Comparison of ENCODE assay signal across 8 cellular contexts in the genomic region with DNA sequence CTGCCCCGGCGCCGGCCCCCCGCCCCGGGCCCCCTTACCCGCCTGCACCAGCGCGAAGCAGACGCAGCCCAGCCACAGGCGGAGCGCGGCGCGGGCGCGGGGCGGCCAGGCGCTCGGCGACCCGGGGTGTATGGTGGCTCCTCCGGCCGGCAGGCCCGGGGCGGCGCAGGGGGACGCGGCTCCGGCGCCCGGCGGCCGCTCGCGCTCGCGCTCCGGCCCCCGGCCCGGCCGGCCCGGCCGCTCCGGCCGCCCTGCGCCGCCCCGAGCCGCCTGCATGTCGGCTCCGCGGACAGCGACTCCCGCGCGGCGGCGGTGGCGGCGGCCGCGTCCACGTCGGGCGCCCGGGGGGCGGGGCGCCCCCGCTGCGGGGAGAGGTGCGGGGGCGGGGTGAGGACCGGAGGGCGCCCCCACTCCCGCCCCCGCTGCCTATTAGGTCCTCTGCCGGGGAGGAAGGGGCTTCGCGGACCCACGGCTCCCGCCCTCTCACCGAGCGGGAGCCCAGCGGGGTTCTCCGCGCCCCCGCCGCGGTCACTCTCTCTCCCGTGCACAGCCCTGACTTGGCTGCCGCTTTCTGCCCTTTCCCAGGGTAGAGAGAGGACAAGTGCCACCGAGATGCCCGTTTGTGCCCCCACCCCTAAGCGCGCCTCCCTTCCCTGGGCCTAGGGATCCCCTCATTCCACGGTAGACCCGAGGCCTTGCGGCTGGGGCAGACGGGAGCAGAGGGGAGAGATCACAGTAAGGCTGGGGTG. TPM values are rescaled to one million over a fixed set of nuclear protein-coding genes. Genes with fewer than 3 reads are reported as not detected.
DNase-seq lines count a peak whose midpoint lies in the region; ATAC-seq, FAIRE-seq and TF ChIP-seq lines count a peak whose summit lies in the region.

A gene (minus strand): TSS at position 298 of the 749 bp plus-strand sequence.

- H3K4me1 ChIP-seq in CD4-positive, alpha-beta memory T cell (ENCODE audit: insufficient read depth, low read length), result peaks cover 4% of the 10 kb centered on the region
- peaks cover 21% of the 10 kb centered on the region for H3K4me1 ChIP-seq in NT2/D1 (ENCODE audit: insufficient read depth, insufficient read length)
- H3K4me1 ChIP-seq in naive thymus-derived CD4-positive, alpha-beta T cell (ENCODE audit: control insufficient read depth in 2 of 2, insufficient read depth in 2 of 2, low read length in 2 of 2), result peaks cover 0 to 11% of the 10 kb centered on the region in 2 donors

- peaks cover 5 to 19% of the 10 kb centered on the region in 2 donors for H3K36me3 Mint-ChIP-seq in CD4-positive, alpha-beta memory T cell
- H3K36me3 Mint-ChIP-seq in naive thymus-derived CD4-positive, alpha-beta T cell, result peaks cover 11 to 26% (median 16%) of the 10 kb centered on the region in 5 donors

- H3K9ac ChIP-seq in NT2/D1 (ENCODE audit: insufficient read length, low read depth), result peak within 1 kb of the TSS; percentile 78

- FAIRE-seq in GM19239 (lab: Jason Lieb, UNC), result no peak

- no peak within 1 kb of the TSS for H3K27ac ChIP-seq in CD4-positive, alpha-beta memory T cell (ENCODE audit: low read depth, low read length)
- no peak within 1 kb of the TSS for H3K27ac ChIP-seq in naive thymus-derived CD4-positive, alpha-beta T cell (ENCODE audit: low read depth, low read length)

- peaks cover 0 to 2% (median 0%) of the 10 kb centered on the region in 8 donors for H3K9me3 Mint-ChIP-seq in CD4-positive, alpha-beta memory T cell
- peaks cover 0 to 1% (median 0%) of the 10 kb centered on the region in 11 donors for H3K9me3 Mint-ChIP-seq in naive thymus-derived CD4-positive, alpha-beta T cell

- peaks cover 37 to 41% of the 10 kb centered on the region in 2 donors for H3K27me3 Mint-ChIP-seq in CD4-positive, alpha-beta memory T cell
- H3K27me3 Mint-ChIP-seq in naive thymus-derived CD4-positive, alpha-beta T cell, result peaks cover 44 to 60% (median 53%) of the 10 kb centered on the region in 5 donors

- H3K4me3 ChIP-seq in CD4-positive, alpha-beta memory T cell (ENCODE audit: low read length in 2 of 2), result no peak within 1 kb of the TSS
- peak within 1 kb of the TSS; percentile 43 for H3K4me3 ChIP-seq in NT2/D1 (ENCODE audit: insufficient read length, low read depth)
- peak within 1 kb of the TSS; percentile 13 for H3K4me3 ChIP-seq in epithelial cell of esophagus (ENCODE audit: low read length)
- no peak within 1 kb of the TSS for H3K4me3 ChIP-seq in naive thymus-derived CD4-positive, alpha-beta T cell (ENCODE audit: low read length)

- peaks cover 10 to 24% (median 17%) of the 10 kb centered on the region in 4 donors for H3K4me1 Mint-ChIP-seq in CD4-positive, alpha-beta memory T cell
- peaks cover 11 to 28% (median 17%) of the 10 kb centered on the region in 7 donors for H3K4me1 Mint-ChIP-seq in naive thymus-derived CD4-positive, alpha-beta T cell

- CTCF ChIA-PET in CD4-positive, alpha-beta memory T cell (lab: Charles Lee; ENCODE audit: partially characterized antibody), result interaction anchor here (1.1 to 1.8 kb wide), 6 partner anchors 8 to 162 kb away, joined by 3 to 19 read pairs (median 3); no protein-coding TSS in a partner anchor
- CTCF ChIA-PET in naive thymus-derived CD4-positive, alpha-beta T cell (lab: Charles Lee), result interaction anchor here (1.0 to 2.5 kb wide), 4 partner anchors 9 to 350 kb away, joined by 3 to 10 read pairs (median 4); no protein-coding TSS in a partner anchor

- H3K4me3 Mint-ChIP-seq in CD4-positive, alpha-beta memory T cell, result peak within 1 kb of the TSS; percentile 67 to 77 (median 76)
- H3K4me3 Mint-ChIP-seq in naive thymus-derived CD4-positive, alpha-beta T cell, result peak within 1 kb of the TSS; percentile 51 to 83 (median 68)

- peaks cover 12% of the 10 kb centered on the region for H3K27me3 ChIP-seq in CD4-positive, alpha-beta memory T cell (ENCODE audit: insufficient read depth, low read length)
- H3K27me3 ChIP-seq in NT2/D1 (ENCODE audit: insufficient read depth, insufficient read length), result peaks cover 32% of the 10 kb centered on the region
- peaks cover 3 to 15% of the 10 kb centered on the region in 2 donors for H3K27me3 ChIP-seq in naive thymus-derived CD4-positive, alpha-beta T cell (ENCODE audit: control insufficient read depth in 2 of 2, insufficient read depth in 2 of 2, low read length in 2 of 2)

- no peaks in the 10 kb centered on the region for H3K9me3 ChIP-seq in CD4-positive, alpha-beta memory T cell (ENCODE audit: control insufficient read depth in 1 of 2, low read length in 2 of 2)
- no peaks in the 10 kb centered on the region for H3K9me3 ChIP-seq in NT2/D1 (ENCODE audit: insufficient read depth, low read length)
- H3K9me3 ChIP-seq in naive thymus-derived CD4-positive, alpha-beta T cell (ENCODE audit: control insufficient read depth in 2 of 3, low read length in 3 of 3), result no peaks in the 10 kb centered on the region

- H3K36me3 ChIP-seq in CD4-positive, alpha-beta memory T cell (ENCODE audit: insufficient read depth, low read length), result no peaks in the 10 kb centered on the region
- no peaks in the 10 kb centered on the region for H3K36me3 ChIP-seq in NT2/D1 (ENCODE audit: insufficient read depth, insufficient read length, low read length)
- no peaks in the 10 kb centered on the region for H3K36me3 ChIP-seq in naive thymus-derived CD4-positive, alpha-beta T cell (ENCODE audit: control insufficient read depth in 2 of 3, insufficient read depth in 3 of 3, low read length in 3 of 3)

- TF ChIP-seq CTCF in epithelial cell of esophagus (IDR thresholded peaks at IDR 0.05; ENCODE audit: insufficient read depth, low read depth, low read length, missing control alignments), result no peak

- H3K27ac Mint-ChIP-seq in CD4-positive, alpha-beta memory T cell, result peak within 1 kb of the TSS in 1 of 7 donors; percentile 42
- no peak within 1 kb of the TSS for H3K27ac Mint-ChIP-seq in naive thymus-derived CD4-positive, alpha-beta T cell

- intact Hi-C loops in CD4-positive, alpha-beta memory T cell (cut with micrococcal nuclease), result loop anchor here (5.0 kb wide), 1 partner anchor 98 kb away; no protein-coding TSS in a partner anchor
- intact Hi-C loops in naive thymus-derived CD4-positive, alpha-beta T cell (cut with micrococcal nuclease), result no loop called here

- no peak for DNase-seq in CD4-positive, alpha-beta memory T cell
- DNase-seq in NT2/D1 (ENCODE audit: low read depth, low spot score), result peak; percentile 46
- no peak for DNase-seq in epithelial cell of esophagus (ENCODE audit: low read depth)
- no peak for DNase-seq in naive thymus-derived CD4-positive, alpha-beta T cell
- no peak for DNase-seq in putamen (ENCODE audit: low spot score)
- no peak for DNase-seq in NCI-H446 (lab: John Stamatoyannopoulos, UW)
- no peak for DNase-seq in amygdala (lab: John Stamatoyannopoulos, UW)
- DNase-seq in GM19239 (ENCODE audit: insufficient read length, low spot score), result no peak

- POLR2A ChIA-PET in CD4-positive, alpha-beta memory T cell (lab: Charles Lee; ENCODE audit: partially characterized antibody), result no interaction called here
- POLR2A ChIA-PET in naive thymus-derived CD4-positive, alpha-beta T cell (lab: Charles Lee), result no interaction called here

- ATAC-seq in naive thymus-derived CD4-positive, alpha-beta T cell, result peak; percentile 14

RNA-seq across cellular contexts. Expression of the gene that starts here (rescaled TPM):
- total RNA-seq in CD4-positive, alpha-beta memory T cell, result not detected
- not detected for polyA plus RNA-seq in CD4-positive, alpha-beta memory T cell
- total RNA-seq in naive thymus-derived CD4-positive, alpha-beta T cell, result not detected
- polyA plus RNA-seq in naive thymus-derived CD4-positive, alpha-beta T cell, result under 1 TPM in 1 of 2 donors, not detected in 1; 0.25 TPM

Comparison
In these comparisons a context has a peak if more than half of its experiments do, and no peak if none do; other contexts are left out.
1. Peak in ATAC-seq in naive thymus-derived CD4-positive, alpha-beta T cell; RNA of the gene not detected or under 1 TPM.
2. H3K4me3 ChIP-seq: peak in NT2/D1 (single experiment) and epithelial cell of esophagus (single experiment); none in CD4-positive, alpha-beta memory T cell (0 of 2) and naive thymus-derived CD4-positive, alpha-beta T cell (single experiment).